ENCODE assay signal across 21 cellular contexts in genomic region chr1:175978476-175978875, GRCh38.
DNase-seq lines count a peak whose midpoint lies in the region; FAIRE-seq and TF ChIP-seq lines count a peak whose summit lies in the region.
"Had no signal": no experiment of that assay in that cellular context is flagged by ENCODE, and none has a peak within 500 bp of the region (broad histone marks: within the 10 kb centered on the region; RNA-seq: fewer than 3 reads in every experiment).

No MANE protein-coding gene starts in this region.

- no peaks in the 10 kb centered on the region for H3K27me3 Mint-ChIP-seq in activated naive CD4-positive, alpha-beta T cell treated with anti-CD3 and anti-CD28 coated beads, Interleukin-2, amount 50 U/mL, for 24 hours
- peaks cover 1% of the 10 kb centered on the region for H3K27me3 Mint-ChIP-seq in endodermal cell (ENCODE audit: insufficient read depth)
- H3K27me3 Mint-ChIP-seq: activated naive CD8-positive, alpha-beta T cell treated with anti-CD3 and anti-CD28 coated beads, Interleukin-2, amount 10 ng/mL, durations not matched to agents 7 days and 5 days; type B pancreatic cell had no signal

- H3K4me3 Mint-ChIP-seq in activated naive CD4-positive, alpha-beta T cell treated with anti-CD3 and anti-CD28 coated beads, Interleukin-2, amount 50 U/mL, for 24 hours: no peak overlapping the region
- no peak overlapping the region for H3K4me3 Mint-ChIP-seq in endodermal cell
- H3K4me3 Mint-ChIP-seq: activated naive CD8-positive, alpha-beta T cell treated with anti-CD3 and anti-CD28 coated beads, Interleukin-2, amount 10 ng/mL, durations not matched to agents 7 days and 5 days; type B pancreatic cell had no signal

- H3K27ac ChIP-seq in endodermal cell (ENCODE audit: low read depth, low read length) (no peak overlapping the region), RWPE1 (no peak overlapping the region)
- H3K27ac ChIP-seq: gastrocnemius medialis, right lobe of liver had no signal

- FAIRE-seq in GM12891 (lab: Jason Lieb, UNC): no peak
- FAIRE-seq: K562 had no signal

- no peak for DNase-seq in activated naive CD4-positive, alpha-beta T cell treated with Interleukin-2 at 50 U/mL for 16 hours
- peak; percentile 13 for DNase-seq in amniotic epithelial cell (ENCODE audit: low read depth)
- DNase-seq in fibroblast of pulmonary artery (ENCODE audit: low read depth): peak; percentile 40
- DNase-seq in skeletal muscle cell (ENCODE audit: low read depth): peak; percentile 0
- no peak for DNase-seq in endodermal cell
- no peak for DNase-seq in GM12891 (ENCODE audit: insufficient read length, low spot score)
- DNase-seq in RWPE1 (ENCODE audit: low spot score): no peak
- DNase-seq: activated naive CD8-positive, alpha-beta T cell treated with anti-CD3 and anti-CD28 coated beads, Interleukin-2, amount 10 ng/mL, durations not matched to agents 7 days and 5 days; DND-41; gastrocnemius medialis; H7; mucosa of descending colon; NCI-H1048; NCI-H2029 treated with DMSO at 0.1 percent for 48 hours; NCI-H510A treated with DMSO at 0.1 percent for 48 hours; occipital lobe; right lobe of liver; stimulated activated naive CD4-positive, alpha-beta T cell had no signal

- H3K27me3 ChIP-seq in endodermal cell (ENCODE audit: control insufficient read depth, insufficient read depth, low read length, poor library complexity, severe bottlenecking): no peaks in the 10 kb centered on the region
- H3K27me3 ChIP-seq: gastrocnemius medialis, right lobe of liver had no signal

- H3K36me3 Mint-ChIP-seq in activated naive CD4-positive, alpha-beta T cell treated with anti-CD3 and anti-CD28 coated beads, Interleukin-2, amount 50 U/mL, for 24 hours: peaks cover 38% of the 10 kb centered on the region
- peaks cover 44% of the 10 kb centered on the region for H3K36me3 Mint-ChIP-seq in endodermal cell (ENCODE audit: low read depth)

- TF ChIP-seq CTCF in fibroblast of pulmonary artery (IDR thresholded peaks at IDR 0.05; ENCODE audit: low read length, missing control alignments) (no peak), endodermal cell (conservative IDR thresholded peaks at IDR 0.05) (no peak), RWPE1 (conservative IDR thresholded peaks at IDR 0.05; ENCODE audit: low read depth) (no peak)

- POLR2A ChIA-PET in RWPE1 (lab: Yijun Ruan, JAX; ENCODE audit: low non-redundant PET): no interaction called here

- no peak overlapping the region for H3K9ac ChIP-seq in endodermal cell (ENCODE audit: extremely low read depth, low read length, poor library complexity, severe bottlenecking)

- H3K4me1 Mint-ChIP-seq in activated naive CD4-positive, alpha-beta T cell treated with anti-CD3 and anti-CD28 coated beads, Interleukin-2, amount 50 U/mL, for 24 hours: peaks cover 21% of the 10 kb centered on the region
- peaks cover 2% of the 10 kb centered on the region for H3K4me1 Mint-ChIP-seq in endodermal cell
- H3K4me1 Mint-ChIP-seq: activated naive CD8-positive, alpha-beta T cell treated with anti-CD3 and anti-CD28 coated beads, Interleukin-2, amount 10 ng/mL, durations not matched to agents 7 days and 5 days had no signal

- peaks cover 48% of the 10 kb centered on the region for H3K36me3 ChIP-seq in endodermal cell (ENCODE audit: control insufficient read depth, insufficient read depth, low read length)
- H3K36me3 ChIP-seq: right lobe of liver had no signal

- H3K9me3 Mint-ChIP-seq in activated naive CD4-positive, alpha-beta T cell treated with anti-CD3 and anti-CD28 coated beads, Interleukin-2, amount 50 U/mL, for 24 hours: peaks cover 9% of the 10 kb centered on the region
- H3K9me3 Mint-ChIP-seq in endodermal cell: peaks cover 23% of the 10 kb centered on the region

- H3K4me3 ChIP-seq in fibroblast of pulmonary artery (replicated peaks; ENCODE audit: low read depth, low read length) (no peak overlapping the region), skeletal muscle cell (ENCODE audit: low read depth, low read length) (no peak overlapping the region), endodermal cell (ENCODE audit: low read length) (no peak overlapping the region)
- H3K4me3 ChIP-seq: gastrocnemius medialis, K562, mucosa of descending colon, right lobe of liver had no signal

- peaks cover 30% of the 10 kb centered on the region for H3K9me3 ChIP-seq in endodermal cell (ENCODE audit: control insufficient read depth, low read length)
- H3K9me3 ChIP-seq: gastrocnemius medialis, right lobe of liver had no signal

- no peaks in the 10 kb centered on the region for H3K4me1 ChIP-seq in endodermal cell (ENCODE audit: control insufficient read depth, insufficient read depth, low read length)
- H3K4me1 ChIP-seq: gastrocnemius medialis, right lobe of liver had no signal

- 100% methylated on average over 1 of the region's 1 CpG; no CpG with 5 or more reads in 1 of the 2 experiments for WGBS in endodermal cell (ENCODE audit: insufficient coverage in 1 of 2, insufficient read length in 1 of 2), 2 experiments

- H3K27ac Mint-ChIP-seq in activated naive CD4-positive, alpha-beta T cell treated with anti-CD3 and anti-CD28 coated beads, Interleukin-2, amount 50 U/mL, for 24 hours: peak overlapping the region; percentile 69
- H3K27ac Mint-ChIP-seq in endodermal cell: no peak overlapping the region
- H3K27ac Mint-ChIP-seq: activated naive CD8-positive, alpha-beta T cell treated with anti-CD3 and anti-CD28 coated beads, Interleukin-2, amount 10 ng/mL, durations not matched to agents 7 days and 5 days; type B pancreatic cell had no signal

- TF ChIP-seq POLR2A in GM12891 (IDR thresholded peaks at IDR 0.05; ENCODE audit: low read depth, low read length): no peak

- CTCF ChIA-PET in RWPE1 (lab: Yijun Ruan, JAX): no interaction called here

TF ChIP-seq in GM12891, 5 proteins besides CTCF, POLR2A, EP300 and RAD21:
- TF ChIP-seq TAF1 (IDR thresholded peaks at IDR 0.05; ENCODE audit: low read depth, low read length) (no peak), PAX5 (IDR thresholded peaks at IDR 0.05; ENCODE audit: insufficient read depth, low read length, severe bottlenecking) (no peak), POU2F2 (IDR thresholded peaks at IDR 0.05; ENCODE audit: low read depth, low read length) (no peak), POLR2AphosphoS5 (IDR thresholded peaks at IDR 0.05; ENCODE audit: low read depth, low read length) (no peak)
TF ChIP-seq in GM12891: peak in this region for 0.

Comparison
In these comparisons a context has a peak if more than half of its experiments do, and no peak if none do; other contexts are left out.
1. DNase-seq: peak in amniotic epithelial cell (single experiment), fibroblast of pulmonary artery (single experiment) and skeletal muscle cell (single experiment); none in activated naive CD4-positive, alpha-beta T cell treated with Interleukin-2 at 50 U/mL for 16 hours (single experiment), endodermal cell (single experiment), GM12891 (single experiment) and RWPE1 (single experiment).